Comparison of ENCODE assay signal across 15 cellular contexts in the genomic region with DNA sequence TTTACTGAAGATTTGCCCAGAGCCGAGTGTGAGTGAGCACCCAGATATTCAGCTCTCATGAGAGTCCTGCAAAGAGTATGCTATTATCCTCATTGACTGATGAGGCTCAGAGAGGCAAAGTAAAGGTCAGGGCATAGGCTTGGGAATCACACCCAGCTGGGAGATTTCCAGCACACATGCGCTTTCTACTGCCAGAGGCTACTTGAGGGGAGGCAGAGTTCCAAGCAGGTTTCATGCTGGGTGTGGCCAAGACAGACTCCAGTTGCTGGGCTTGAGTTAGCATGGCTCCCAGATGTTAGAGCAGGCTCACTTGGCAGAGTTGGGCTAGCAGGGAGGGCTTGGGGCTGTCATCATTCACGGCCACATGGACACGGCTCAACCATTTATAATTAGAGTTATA. TPM values are rescaled to one million over a fixed set of nuclear protein-coding genes. Genes with fewer than 3 reads are reported as not detected.
DNase-seq lines count a peak whose midpoint lies in the region; ATAC-seq and TF ChIP-seq lines count a peak whose summit lies in the region.
"Had no signal": no experiment of that assay in that cellular context is flagged by ENCODE, and none has a peak within 500 bp of the region (broad histone marks: within the 10 kb centered on the region; RNA-seq: fewer than 3 reads in every experiment).

No MANE protein-coding gene starts in this region.

- no peak overlapping the region for H3K4me3 ChIP-seq in AG10803 (ENCODE audit: low read length)
- H3K4me3 ChIP-seq in fibroblast of the aortic adventitia (ENCODE audit: low read depth, low read length): no peak overlapping the region
- H3K4me3 ChIP-seq: A549; BLaER1 treated with 17β-estradiol and CSF1 and Interleukin-3, amounts not matched to agents 10 nM and 100 nM; K562 had no signal

- TF ChIP-seq CTCF in AG10803 (conservative IDR thresholded peaks at IDR 0.05; ENCODE audit: low read length) (no peak), fibroblast of the aortic adventitia (IDR thresholded peaks at IDR 0.05; ENCODE audit: insufficient read depth, low read length) (no peak)
- TF ChIP-seq CTCF in CD4-positive, alpha-beta T cell (IDR thresholded peaks at IDR 0.05): no peak

- H3K27me3 Mint-ChIP-seq in CD4-positive, alpha-beta T cell: peaks cover 8% of the 10 kb centered on the region

- no peaks in the 10 kb centered on the region for H3K9me3 ChIP-seq in CD4-positive, alpha-beta T cell (ENCODE audit: control insufficient read depth, low read length)
- H3K9me3 ChIP-seq: A549 had no signal

- H3K36me3 Mint-ChIP-seq in CD4-positive, alpha-beta T cell (ENCODE audit: low read depth): no peaks in the 10 kb centered on the region
- H3K36me3 Mint-ChIP-seq: CD4-positive, CD25-positive, alpha-beta regulatory T cell had no signal

- H3K27ac Mint-ChIP-seq in CD4-positive, alpha-beta T cell: no peak overlapping the region
- H3K27ac Mint-ChIP-seq: CD4-positive, CD25-positive, alpha-beta regulatory T cell had no signal

- POLR2A ChIA-PET in CD4-positive, alpha-beta T cell (lab: Charles Lee): no interaction called here

- no peak overlapping the region for H3K4me3 Mint-ChIP-seq in CD4-positive, alpha-beta T cell
- H3K4me3 Mint-ChIP-seq: CD4-positive, CD25-positive, alpha-beta regulatory T cell had no signal

- CTCF ChIA-PET in CD4-positive, alpha-beta T cell (lab: Charles Lee): no interaction called here

- no peak for ATAC-seq in CD4-positive, alpha-beta T cell (ENCODE audit: poor library complexity)
- ATAC-seq: A549, K562 had no signal

- no peaks in the 10 kb centered on the region for H3K9me3 Mint-ChIP-seq in CD4-positive, alpha-beta T cell

- no peaks in the 10 kb centered on the region for H3K27me3 ChIP-seq in CD4-positive, alpha-beta T cell (ENCODE audit: control insufficient read depth, insufficient read depth, low read length)
- H3K27me3 ChIP-seq: BLaER1 treated with 17β-estradiol and CSF1 and Interleukin-3, amounts not matched to agents 10 nM and 100 nM had no signal

- DNase-seq in AG10803 (ENCODE audit: low read depth): peak; percentile 23
- DNase-seq in AG20443 (ENCODE audit: low spot score): peak; percentile 34
- peak; percentile 54 for DNase-seq in RPMI7951 (ENCODE audit: low read depth)
- DNase-seq in fibroblast of the aortic adventitia (ENCODE audit: low read depth): peak; percentile 31
- no peak for DNase-seq in CD4-positive, alpha-beta T cell
- DNase-seq in NCI-H146 (lab: John Stamatoyannopoulos, UW): no peak
- DNase-seq: CD4-positive, CD25-positive, alpha-beta regulatory T cell; DMS79; HCEC 1CT had no signal

- H3K4me1 Mint-ChIP-seq in CD4-positive, alpha-beta T cell (ENCODE audit: low read depth): no peaks in the 10 kb centered on the region
- H3K4me1 Mint-ChIP-seq: CD4-positive, CD25-positive, alpha-beta regulatory T cell had no signal

- no peak overlapping the region for H3K27ac ChIP-seq in CD4-positive, alpha-beta T cell (ENCODE audit: low read depth, low read length)
- H3K27ac ChIP-seq: A549; BLaER1 treated with 17β-estradiol and CSF1 and Interleukin-3, amounts not matched to agents 10 nM and 100 nM; HL-60 had no signal

- intact Hi-C loops in CD4-positive, alpha-beta T cell (cut with DNase I, micrococcal nuclease): no loop called here

RNA-seq across cellular contexts. Expression of a gene that starts 14.4 kb away (rescaled TPM):
- not detected in 2 replicates for total RNA-seq in RPMI7951 (2014; rRNA removed; shearing (Covaris generic))
- total RNA-seq in fibroblast of the aortic adventitia (ENCODE audit: low replicate concordance): not detected in 2 replicates
- not detected for total RNA-seq in CD4-positive, alpha-beta T cell
- total RNA-seq: CD4-positive, CD25-positive, alpha-beta regulatory T cell; G401; H4; K562 had no signal

Comparison
In these comparisons a context has a peak if more than half of its experiments do, and no peak if none do; other contexts are left out.
1. DNase-seq: peak in AG10803 (single experiment), AG20443 (single experiment), RPMI7951 (single experiment) and fibroblast of the aortic adventitia (single experiment); none in CD4-positive, alpha-beta T cell (0 of 10) and NCI-H146 (single experiment).